ENCODE assay signal across 22 cellular contexts in the genomic region with DNA sequence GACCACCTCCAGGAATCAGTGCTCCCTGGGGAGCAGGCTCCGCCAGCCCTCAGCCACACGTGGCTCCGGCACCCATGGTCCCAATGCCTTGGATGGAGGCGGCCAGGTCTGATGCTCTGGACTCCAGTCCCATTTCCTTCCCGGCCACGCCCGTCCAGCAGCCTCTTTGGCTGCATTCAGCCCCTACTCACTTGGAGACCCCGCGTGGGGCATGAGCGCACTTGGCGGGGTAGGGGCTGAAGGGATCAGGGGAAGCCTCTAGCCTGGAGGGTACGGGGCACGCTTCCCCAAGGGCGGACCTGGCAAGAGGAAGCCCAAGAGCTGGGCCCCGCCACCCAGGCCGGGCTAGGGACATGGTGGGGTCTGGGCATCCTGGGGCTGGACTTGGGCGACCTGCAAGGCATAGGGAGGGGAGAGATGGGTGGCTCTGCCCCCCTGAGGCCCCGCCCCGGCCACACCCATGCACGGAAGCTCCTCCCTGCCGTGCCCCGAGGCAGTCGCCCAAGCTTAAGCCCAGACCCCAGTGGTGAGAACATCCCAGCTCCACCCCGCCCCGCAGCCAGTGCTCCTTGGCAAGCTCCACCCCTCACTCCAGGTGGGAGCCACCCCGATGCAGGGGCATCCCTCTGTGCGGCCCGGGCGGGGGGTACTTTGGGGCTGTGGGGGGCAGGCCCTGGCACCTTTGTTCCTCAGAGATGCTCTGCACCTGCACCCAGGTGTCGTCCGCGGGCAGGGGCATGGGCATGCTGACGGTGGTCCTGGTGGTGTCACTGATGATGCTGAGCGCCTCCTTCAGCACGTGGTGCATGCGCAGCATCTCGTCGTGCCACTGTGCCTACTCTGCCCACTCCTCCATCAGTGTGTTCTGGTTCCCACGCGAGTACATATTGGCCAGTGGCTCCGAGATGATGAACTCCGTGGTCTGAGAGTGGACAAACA.
A peak's percentile ranks its signal among the peaks of the same experiment; 100 is the strongest.
DNase-seq lines count a peak whose midpoint lies in the region; ATAC-seq and TF ChIP-seq lines count a peak whose summit lies in the region.
"Had no signal": no experiment of that assay in that cellular context is flagged by ENCODE, and none has a peak within 500 bp of the region (broad histone marks: within the 10 kb centered on the region; RNA-seq: fewer than 3 reads in every experiment).

No MANE protein-coding gene starts in this region.

- H3K27ac ChIP-seq in coronary artery (no peak overlapping the region), lower lobe of right lung (no peak overlapping the region), upper lobe of left lung (no peak overlapping the region)
- H3K27ac ChIP-seq: psoas muscle had no signal

- CTCF ChIA-PET in activated naive CD4-positive, alpha-beta T cell treated with anti-CD3 and anti-CD28 coated beads, Interleukin-2, amount 10 ng/mL, durations not matched to agents 7 days and 5 days (lab: Charles Lee), result no interaction called here

- H3K36me3 ChIP-seq in lower lobe of right lung, result no peaks in the 10 kb centered on the region
- H3K36me3 ChIP-seq in upper lobe of left lung, result no peaks in the 10 kb centered on the region

- no peaks in the 10 kb centered on the region for H3K27me3 Mint-ChIP-seq in activated naive CD4-positive, alpha-beta T cell treated with anti-CD3 and anti-CD28 coated beads, Interleukin-2, amount 10 ng/mL, durations not matched to agents 7 days and 5 days

- H3K27ac Mint-ChIP-seq in activated naive CD4-positive, alpha-beta T cell treated with anti-CD3 and anti-CD28 coated beads, Interleukin-2, amount 10 ng/mL, durations not matched to agents 7 days and 5 days, result no peak overlapping the region
- H3K27ac Mint-ChIP-seq: CD4-positive, alpha-beta memory T cell; effector memory CD8-positive, alpha-beta T cell; immature natural killer cell; natural killer cell had no signal

- TF ChIP-seq POLR2A in upper lobe of left lung (IDR thresholded peaks at IDR 0.05), result no peak

- no peak overlapping the region for H3K4me3 Mint-ChIP-seq in activated naive CD4-positive, alpha-beta T cell treated with anti-CD3 and anti-CD28 coated beads, Interleukin-2, amount 10 ng/mL, durations not matched to agents 7 days and 5 days
- H3K4me3 Mint-ChIP-seq: CD4-positive, alpha-beta memory T cell; effector memory CD8-positive, alpha-beta T cell; immature natural killer cell; natural killer cell had no signal

- H3K4me1 ChIP-seq in lower lobe of right lung (no peaks in the 10 kb centered on the region), upper lobe of left lung (no peaks in the 10 kb centered on the region)
- H3K4me1 ChIP-seq: psoas muscle had no signal

- H3K9me3 Mint-ChIP-seq in activated naive CD4-positive, alpha-beta T cell treated with anti-CD3 and anti-CD28 coated beads, Interleukin-2, amount 10 ng/mL, durations not matched to agents 7 days and 5 days, result peaks cover 3% of the 10 kb centered on the region
- H3K9me3 Mint-ChIP-seq: effector memory CD8-positive, alpha-beta T cell; immature natural killer cell; natural killer cell had no signal

- no peak for TF ChIP-seq EP300 in upper lobe of left lung (IDR thresholded peaks at IDR 0.05)

- H3K4me3 ChIP-seq in coronary artery (no peak overlapping the region), lower lobe of right lung (no peak overlapping the region), upper lobe of left lung (no peak overlapping the region)
- H3K4me3 ChIP-seq: GM12878, psoas muscle had no signal

- DNase-seq in cardiac septum (ENCODE audit: low spot score), result peak; percentile 54
- no peak for DNase-seq in Right ventricle myocardium superior
- DNase-seq in coronary artery (ENCODE audit: low spot score), result peak; percentile 58
- DNase-seq in lower lobe of right lung, result no peak
- peak in 1 of 2 donors; percentile 77 for DNase-seq in upper lobe of left lung
- no peak for DNase-seq in OCI-M1 (lab: John Stamatoyannopoulos, UW)
- no peak for DNase-seq in activated naive CD4-positive, alpha-beta T cell treated with anti-CD3 and anti-CD28 coated beads, Interleukin-2, amount 10 ng/mL, durations not matched to agents 7 days and 5 days
- DNase-seq: activated CD4-positive, alpha-beta T cell treated with anti-CD3 and anti-CD28 coated beads for 4 hours; activated naive CD4-positive, alpha-beta T cell treated with anti-CD3 and anti-CD28 coated beads, Interleukin-2, amount 50 U/mL, for 16 hours; effector memory CD8-positive, alpha-beta T cell; immature natural killer cell; KBM-7; mesenchymal stem cell; natural killer cell; NCI-H2029; RPMI8226; stimulated activated CD8-positive, alpha-beta memory T cell treated with anti-CD3 and anti-CD28 coated beads, Interleukin-4, amount 100 ng/mL, for 48 hours; T1000 had no signal

- H3K27me3 ChIP-seq in lower lobe of right lung (ENCODE audit: low read depth) (no peaks in the 10 kb centered on the region), upper lobe of left lung (no peaks in the 10 kb centered on the region)

- TF ChIP-seq CTCF in coronary artery (IDR thresholded peaks at IDR 0.05), result no peak
- TF ChIP-seq CTCF in lower lobe of right lung (IDR thresholded peaks at IDR 0.05), result no peak
- no peak for TF ChIP-seq CTCF in upper lobe of left lung (IDR thresholded peaks at IDR 0.05)

- 86 to 90% methylated on average over 13 to 30 of the region's 42 CpGs for WGBS in upper lobe of left lung, 2 donors

- intact Hi-C loops in cardiac septum (cut with DNase I) (no loop called here), Right ventricle myocardium superior (cut with DNase I) (no loop called here), lower lobe of right lung (cut with DNase I) (no loop called here)

- H3K36me3 Mint-ChIP-seq in activated naive CD4-positive, alpha-beta T cell treated with anti-CD3 and anti-CD28 coated beads, Interleukin-2, amount 10 ng/mL, durations not matched to agents 7 days and 5 days, result no peaks in the 10 kb centered on the region
- H3K36me3 Mint-ChIP-seq: CD4-positive, alpha-beta memory T cell; immature natural killer cell; natural killer cell had no signal

- H3K4me1 Mint-ChIP-seq in activated naive CD4-positive, alpha-beta T cell treated with anti-CD3 and anti-CD28 coated beads, Interleukin-2, amount 10 ng/mL, durations not matched to agents 7 days and 5 days, result no peaks in the 10 kb centered on the region
- H3K4me1 Mint-ChIP-seq: CD4-positive, alpha-beta memory T cell; immature natural killer cell; natural killer cell had no signal

- H3K9me3 ChIP-seq in lower lobe of right lung (no peaks in the 10 kb centered on the region), upper lobe of left lung (no peaks in the 10 kb centered on the region)
- H3K9me3 ChIP-seq: psoas muscle had no signal

- no peak for ATAC-seq in Right ventricle myocardium superior (ENCODE audit: poor library complexity)
- ATAC-seq in lower lobe of right lung, result peak; percentile 24 to 37
- peak; percentile 28 to 53 for ATAC-seq in upper lobe of left lung (ENCODE audit: low FRiP score in 2 of 2)
- no peak for ATAC-seq in HG02642 (IDR thresholded peaks at IDR 0.05; ENCODE audit: poor library complexity, unreplicated experiment)
- ATAC-seq: effector memory CD8-positive, alpha-beta T cell; GM12878; psoas muscle had no signal

Comparison
In these comparisons a context has a peak if more than half of its experiments do, and no peak if none do; other contexts are left out.
1. DNase-seq: peak in cardiac septum (single experiment) and coronary artery (single experiment); none in Right ventricle myocardium superior (single experiment), lower lobe of right lung (single experiment), OCI-M1 (single experiment) and activated naive CD4-positive, alpha-beta T cell treated with anti-CD3 and anti-CD28 coated beads, Interleukin-2, amount 10 ng/mL, durations not matched to agents 7 days and 5 days (single experiment).
2. ATAC-seq: peak in lower lobe of right lung (2 of 2) and upper lobe of left lung (2 of 2); none in Right ventricle myocardium superior (single experiment) and HG02642 (single experiment).